22 cellular contexts compared by ENCODE assay signal in the genomic region with DNA sequence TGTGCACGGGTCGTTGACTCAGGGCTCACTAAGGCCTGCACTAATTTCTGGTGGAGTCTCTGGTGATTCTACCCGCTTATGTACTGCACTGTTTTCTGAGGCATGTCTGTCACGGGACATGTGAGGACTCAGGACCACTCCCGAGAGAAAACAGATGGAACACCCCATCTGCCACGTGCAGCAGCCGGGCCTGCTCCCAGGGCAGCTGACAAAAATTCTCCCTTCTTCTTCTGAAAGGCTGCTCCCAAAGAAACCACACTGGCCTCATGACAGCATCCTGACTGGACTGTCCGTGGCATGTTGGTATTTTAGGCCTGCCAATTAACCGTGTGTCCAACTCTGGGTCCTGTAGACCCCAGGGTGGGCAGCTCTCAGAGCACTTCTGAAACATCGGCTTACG. TPM values are rescaled to one million over a fixed set of nuclear protein-coding genes. Genes with fewer than 3 reads are reported as not detected.
A peak's percentile ranks its signal among the peaks of the same experiment; 100 is the strongest.
DNase-seq lines count a peak whose midpoint lies in the region; ATAC-seq and TF ChIP-seq lines count a peak whose summit lies in the region.
"Had no signal": no experiment of that assay in that cellular context is flagged by ENCODE, and none has a peak within 500 bp of the region (broad histone marks: within the 10 kb centered on the region; RNA-seq: fewer than 3 reads in every experiment).

No MANE protein-coding gene starts in this region.

- no peak overlapping the region for H3K4me3 ChIP-seq in skeletal muscle cell (ENCODE audit: low read depth, low read length)
- H3K4me3 ChIP-seq: gastrocnemius medialis, suprapubic skin had no signal

- no peaks in the 10 kb centered on the region for H3K9me3 Mint-ChIP-seq in chondrocyte (ENCODE audit: low read depth)
- H3K9me3 Mint-ChIP-seq: H9 had no signal

- peaks cover 39% of the 10 kb centered on the region for H3K4me1 Mint-ChIP-seq in chondrocyte (ENCODE audit: low read depth)

- H3K36me3 Mint-ChIP-seq in chondrocyte (ENCODE audit: low read depth), result no peaks in the 10 kb centered on the region

- peaks cover 6% of the 10 kb centered on the region for H3K27me3 Mint-ChIP-seq in chondrocyte (ENCODE audit: low read depth)

- H3K4me3 Mint-ChIP-seq in chondrocyte (ENCODE audit: unreplicated experiment), result no peak overlapping the region
- H3K4me3 Mint-ChIP-seq: H9 had no signal

- H3K27ac Mint-ChIP-seq in chondrocyte (ENCODE audit: unreplicated experiment), result peak overlapping the region; percentile 43
- H3K27ac Mint-ChIP-seq: H9 had no signal

- DNase-seq in DMS 273 (lab: John Stamatoyannopoulos, UW; ENCODE audit: unreplicated experiment) (peak; percentile 95), NCI-H446 treated with DMSO at 0.1 percent for 48 hours (lab: John Stamatoyannopoulos, UW) (peak; percentile 35), chondrocyte (ENCODE audit: low spot score) (no peak), skeletal muscle cell (ENCODE audit: low read depth) (peak; percentile 67), cerebellar cortex (ENCODE audit: low spot score) (no peak), NCI-H2227 (lab: John Stamatoyannopoulos, UW; ENCODE audit: unreplicated experiment) (no peak), T-helper 1 cell (no peak)
- DNase-seq: activated CD4-positive, alpha-beta T cell treated with anti-CD3 and anti-CD28 coated beads for 48 hours; activated CD8-positive, alpha-beta memory T cell treated with anti-CD3 and anti-CD28 coated beads, Interleukin-2, amount 50 U/mL, for 4 hours; activated effector memory CD4-positive, alpha-beta T cell treated with Interleukin-2 at 50 U/mL for 16 hours; gastrocnemius medialis; H9; left cardiac atrium; NCI-H1105 treated with DMSO at 0.1 percent for 48 hours; NCI-H226; RPMI8226 had no signal

- TF ChIP-seq CTCF in chondrocyte (IDR thresholded peaks at IDR 0.05), result no peak

- no peak for ATAC-seq in HG02678 (IDR thresholded peaks at IDR 0.05; ENCODE audit: unreplicated experiment)
- ATAC-seq: left cardiac atrium had no signal

RNA-seq across cellular contexts. Expression of a gene that starts 39.1 kb away (rescaled TPM):
- not detected in 3 replicates for total RNA-seq in chondrocyte
- total RNA-seq: bronchial epithelial cell, dermis microvascular lymphatic vessel endothelial cell, epithelial cell of proximal tubule, gastrocnemius medialis, H9, left cardiac atrium, mononuclear cell, suprapubic skin had no signal

Comparison
In these comparisons a context has a peak if more than half of its experiments do, and no peak if none do; other contexts are left out.
1. DNase-seq: peak in DMS 273 (single experiment), NCI-H446 treated with DMSO at 0.1 percent for 48 hours (single experiment) and skeletal muscle cell (single experiment); none in chondrocyte (single experiment), cerebellar cortex (single experiment), NCI-H2227 (single experiment) and T-helper 1 cell (0 of 5).